In the genomic region with DNA sequence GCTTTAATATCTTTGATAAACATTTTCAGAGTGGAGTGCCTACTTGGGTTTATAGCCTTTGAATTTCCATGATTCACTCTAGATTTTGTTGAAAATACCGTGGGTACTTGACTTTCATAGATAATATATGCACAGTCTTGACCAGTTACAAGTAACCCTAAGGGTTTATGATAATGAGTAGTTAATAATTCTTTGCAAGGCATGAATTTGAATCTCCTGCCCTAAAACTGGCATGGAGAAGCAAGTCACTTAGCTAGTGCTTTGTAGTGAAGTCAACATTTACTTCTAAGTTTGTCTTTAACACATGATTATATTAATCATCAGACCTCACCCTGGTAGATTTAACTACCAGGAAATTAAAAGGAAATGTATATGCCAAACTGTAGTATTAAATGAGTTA, we compare ENCODE assay signal across 22 cellular contexts.
"Had no signal": no experiment of that assay in that cellular context is flagged by ENCODE, and none has a peak within 500 bp of the region (broad histone marks: within the 10 kb centered on the region; RNA-seq: fewer than 3 reads in every experiment).

No MANE protein-coding gene starts in this region.

- H3K4me3 ChIP-seq: colonic mucosa, coronary artery, dorsolateral prefrontal cortex, esophagus muscularis mucosa, esophagus squamous epithelium, gastrocnemius medialis, gastroesophageal sphincter, heart left ventricle, heart right ventricle had no signal

- ATAC-seq: effector memory CD8-positive, alpha-beta T cell; gastrocnemius medialis; gastroesophageal sphincter; heart left ventricle; heart right ventricle had no signal

- DNase-seq: colonic mucosa; cortex of kidney; dermis blood vessel endothelial cell; dorsolateral prefrontal cortex; effector CD4-positive, alpha-beta T cell; effector CD8-positive, alpha-beta T cell; effector memory CD4-positive, alpha-beta T cell; effector memory CD8-positive, alpha-beta T cell; endodermal cell; erythroblast; esophagus squamous epithelium; foreskin fibroblast; foreskin keratinocyte; foreskin melanocyte; gastrocnemius medialis; glutamatergic neuron; head of caudate nucleus; heart left ventricle; heart right ventricle had no signal
